ENCODE assay signal across 29 cellular contexts in the genomic region with DNA sequence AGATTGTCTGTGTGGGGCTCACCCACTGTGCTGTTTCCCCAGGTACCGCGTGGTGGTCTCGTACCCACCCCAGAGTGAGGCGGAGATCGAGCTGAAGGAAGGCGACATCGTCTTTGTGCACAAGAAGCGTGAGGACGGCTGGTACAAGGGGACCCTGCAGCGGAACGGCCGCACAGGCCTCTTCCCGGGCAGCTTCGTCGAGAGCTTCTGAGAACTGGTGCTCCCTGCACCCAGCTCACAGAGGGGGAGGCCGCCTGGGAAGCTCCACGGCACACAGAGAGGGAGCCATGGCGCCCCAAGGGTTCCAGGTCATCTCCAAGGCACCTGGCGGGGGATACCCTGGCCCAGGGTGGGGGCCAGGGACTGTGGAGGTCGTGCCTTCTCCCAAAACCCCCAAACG.
"Had no signal": no experiment of that assay in that cellular context is flagged by ENCODE, and none has a peak within 500 bp of the region (broad histone marks: within the 10 kb centered on the region; RNA-seq: fewer than 3 reads in every experiment).

No MANE protein-coding gene starts in this region.

- FAIRE-seq: small intestine had no signal

- H3K9ac ChIP-seq: parathyroid adenoma had no signal

- H3K79me2 ChIP-seq: parathyroid adenoma had no signal

- ATAC-seq: naive thymus-derived CD8-positive, alpha-beta T cell; natural killer cell treated with Interleukin-12 subunit alpha and Interleukin-12 subunit beta and Interleukin-15 and Interleukin-18, amount 100 ng/mL, for 72 hours; psoas muscle; right cardiac atrium; right lobe of liver; stimulated activated effector memory CD8-positive, alpha-beta T cell treated with anti-CD3 and anti-CD28 coated beads, Interleukin-12 subunit alpha, Interleukin-12 subunit beta, amount 100 ng/mL, for 72 hours; stimulated activated naive B cell treated with anti-CD40 and anti-IgM and Interleukin-4, amounts not matched to agents 10 μg/mL and 1 μg/mL and 100 μg/mL, for 72 hours had no signal

- H2AFZ ChIP-seq: parathyroid adenoma had no signal

- H3K4me3 ChIP-seq: ovary, psoas muscle, right lobe of liver, sigmoid colon, stomach, thoracic aorta, thyroid gland, tibial nerve, upper lobe of left lung, vagina had no signal

- H3K27me3 Mint-ChIP-seq: naive thymus-derived CD8-positive, alpha-beta T cell; stimulated activated naive B cell treated with anti-CD40 and anti-IgM and Interleukin-4, amounts not matched to agents 10 μg/mL and 1 μg/mL and 100 μg/mL, for 72 hours; stimulated activated naive CD8-positive, alpha-beta T cell treated with anti-CD3 and anti-CD28 coated beads, Interleukin-15, Interleukin-2, amounts not matched to agents 100 ng/mL and 50 ng/mL, for 24 hours had no signal

- H3K9me3 Mint-ChIP-seq: naive thymus-derived CD8-positive, alpha-beta T cell; natural killer cell treated with Interleukin-12 subunit alpha and Interleukin-12 subunit beta and Interleukin-15 and Interleukin-18, amount 100 ng/mL, for 72 hours; nephron progenitor cell; neural crest cell; stimulated activated effector memory CD8-positive, alpha-beta T cell treated with anti-CD3 and anti-CD28 coated beads, Interleukin-12 subunit alpha, Interleukin-12 subunit beta, amount 100 ng/mL, for 72 hours; stimulated activated naive B cell treated with anti-CD40 and anti-IgM and Interleukin-4, amounts not matched to agents 10 μg/mL and 1 μg/mL and 100 μg/mL, for 72 hours; stimulated activated naive CD8-positive, alpha-beta T cell treated with anti-CD3 and anti-CD28 coated beads, Interleukin-15, Interleukin-2, amounts not matched to agents 100 ng/mL and 50 ng/mL, for 24 hours had no signal

- H3K27me3 ChIP-seq: neutrophil, ovary, right lobe of liver, sigmoid colon, stomach, thyroid gland, tibial nerve, upper lobe of left lung, vagina had no signal

- H3K9me3 ChIP-seq: neutrophil, ovary, psoas muscle, right lobe of liver, sigmoid colon, thoracic aorta, thyroid gland, upper lobe of left lung, vagina had no signal

- H3K36me3 ChIP-seq: ovary, right lobe of liver, thyroid gland, vagina had no signal

- H3K4me1 ChIP-seq: parathyroid adenoma, right lobe of liver, tibial nerve had no signal

- H3K27ac Mint-ChIP-seq: natural killer cell treated with Interleukin-12 subunit alpha and Interleukin-12 subunit beta and Interleukin-15 and Interleukin-18, amount 100 ng/mL, for 72 hours; progenitor cell of endocrine pancreas; stimulated activated effector memory CD8-positive, alpha-beta T cell treated with anti-CD3 and anti-CD28 coated beads, Interleukin-12 subunit alpha, Interleukin-12 subunit beta, amount 100 ng/mL, for 72 hours; stimulated activated naive B cell treated with anti-CD40 and anti-IgM and Interleukin-4, amounts not matched to agents 10 μg/mL and 1 μg/mL and 100 μg/mL, for 72 hours; stimulated activated naive CD8-positive, alpha-beta T cell treated with anti-CD3 and anti-CD28 coated beads, Interleukin-15, Interleukin-2, amounts not matched to agents 100 ng/mL and 50 ng/mL, for 24 hours had no signal

- H3K36me3 Mint-ChIP-seq: natural killer cell treated with Interleukin-12 subunit alpha and Interleukin-12 subunit beta and Interleukin-15 and Interleukin-18, amount 100 ng/mL, for 72 hours; stimulated activated effector memory CD8-positive, alpha-beta T cell treated with anti-CD3 and anti-CD28 coated beads, Interleukin-12 subunit alpha, Interleukin-12 subunit beta, amount 100 ng/mL, for 72 hours; stimulated activated naive B cell treated with anti-CD40 and anti-IgM and Interleukin-4, amounts not matched to agents 10 μg/mL and 1 μg/mL and 100 μg/mL, for 72 hours had no signal

- DNase-seq: naive thymus-derived CD8-positive, alpha-beta T cell; nephron progenitor cell; nucleus accumbens; ovary; psoas muscle; right lobe of liver; sigmoid colon; small intestine; stimulated activated CD4-positive, alpha-beta T cell treated with anti-CD3 and anti-CD28 coated beads, Interleukin-15, amount 100 ng/mL, for 24 hours; stimulated activated CD4-positive, alpha-beta T cell treated with anti-CD3 and anti-CD28 coated beads, Interleukin-2, amount 100 ng/mL, for 24 hours; stimulated activated CD4-positive, alpha-beta T cell treated with anti-CD3 and anti-CD28 coated beads, Interleukin-2, amount 100 ng/mL, for 48 hours; stimulated activated CD4-positive, alpha-beta T cell treated with anti-CD3 and anti-CD28 coated beads, Interleukin-4, amount 100 ng/mL, for 24 hours; stimulated activated naive B cell treated with anti-CD40 and anti-IgM and Interleukin-4, amounts not matched to agents 10 μg/mL and 1 μg/mL and 100 μg/mL, for 72 hours; stimulated activated naive CD4-positive, alpha-beta T cell treated with Interleukin-2 at 50 U/mL for 16 hours; stomach; thyroid gland; trophoblast cell; upper lobe of left lung had no signal

- H3K27ac ChIP-seq: neutrophil, ovary, parathyroid adenoma, psoas muscle, right lobe of liver, sigmoid colon, stomach, thoracic aorta, thyroid gland, tibial nerve, upper lobe of left lung, vagina had no signal

- H3K4me3 Mint-ChIP-seq: naive thymus-derived CD8-positive, alpha-beta T cell; natural killer cell treated with Interleukin-12 subunit alpha and Interleukin-12 subunit beta and Interleukin-15 and Interleukin-18, amount 100 ng/mL, for 72 hours; nephron progenitor cell; neural crest cell; stimulated activated effector memory CD8-positive, alpha-beta T cell treated with anti-CD3 and anti-CD28 coated beads, Interleukin-12 subunit alpha, Interleukin-12 subunit beta, amount 100 ng/mL, for 72 hours; stimulated activated naive B cell treated with anti-CD40 and anti-IgM and Interleukin-4, amounts not matched to agents 10 μg/mL and 1 μg/mL and 100 μg/mL, for 72 hours; stimulated activated naive CD8-positive, alpha-beta T cell treated with anti-CD3 and anti-CD28 coated beads, Interleukin-15, Interleukin-2, amounts not matched to agents 100 ng/mL and 50 ng/mL, for 24 hours had no signal
